Comparison of ENCODE assay signal across 1 cellular context in the genomic region with DNA sequence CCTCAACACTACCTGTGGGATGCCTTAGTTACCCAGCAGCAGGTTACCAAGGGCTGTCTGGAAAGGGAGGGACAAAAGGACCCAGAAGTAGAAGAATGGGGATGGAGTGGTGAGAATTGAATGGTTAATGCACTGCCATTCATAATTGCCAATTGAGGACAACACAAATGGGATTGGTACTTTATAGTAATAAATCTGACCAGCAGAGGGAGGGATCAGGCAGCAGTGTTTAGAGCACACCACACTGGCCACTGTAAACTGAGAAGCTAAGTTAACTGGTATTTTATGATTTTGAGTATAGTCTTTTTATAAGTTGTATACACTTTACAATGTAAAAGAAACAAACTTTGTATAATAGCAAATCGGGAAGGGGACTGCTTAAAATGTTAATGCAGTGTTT.
TF ChIP-seq lines count a peak whose summit lies in the region.

No MANE protein-coding gene starts in this region.

TF ChIP-seq in HepG2, 621 proteins besides CTCF, POLR2A, EP300 and RAD21:
- no peak for TF ChIP-seq TMF1 (CRISPR knock-in tag; IDR thresholded peaks at IDR 0.05; ENCODE audit: low read depth)
- TF ChIP-seq KDM5B (CRISPR knock-in tag; IDR thresholded peaks at IDR 0.05; ENCODE audit: borderline replicate concordance), result no peak
TF ChIP-seq in HepG2: peak in this region for 0.
